Comparison of ENCODE assay signal across 8 cellular contexts in genomic region chr17:7914771-7915610, GRCh38. TPM values are rescaled to one million over a fixed set of nuclear protein-coding genes. Genes with fewer than 3 reads are reported as not detected.
A peak's percentile ranks its signal among the peaks of the same experiment; 100 is the strongest.
DNase-seq lines count a peak whose midpoint lies in the region; ATAC-seq and TF ChIP-seq lines count a peak whose summit lies in the region.

No MANE protein-coding gene starts in this region.

- TF ChIP-seq CTCF in heart right ventricle (IDR thresholded peaks at IDR 0.05) (no peak), sigmoid colon (IDR thresholded peaks at IDR 0.05) (no peak)

- peaks cover 44% of the 10 kb centered on the region for H3K36me3 Mint-ChIP-seq in activated T-cell treated with anti-CD3 and anti-CD28 coated beads, Interleukin-2, amount 50 U/mL, for 24 hours (ENCODE audit: low read depth)

- no peaks in the 10 kb centered on the region for H3K27me3 ChIP-seq in heart right ventricle
- no peaks in the 10 kb centered on the region for H3K27me3 ChIP-seq in sigmoid colon

- intact Hi-C loops in heart right ventricle (cut with DNase I), result loop anchor here in 9 of 10 donors (1.0 to 10.0 kb wide), 8 partner anchors 26 to 170 kb away; partner anchors contain the start of genes CHD3 (in 1 of the 9), CYB5D1 (in 1 of the 9), NAA38 (in 1 of the 9) and TMEM88 (in 1 of the 9)
- intact Hi-C loops in sigmoid colon (cut with DNase I), result loop anchor here (2.0 to 10.0 kb wide), 2 partner anchors 28 to 140 kb away; no protein-coding TSS in a partner anchor

- H3K36me3 ChIP-seq in heart right ventricle, result peaks cover 0 to 26% (median 4%) of the 10 kb centered on the region in 9 donors
- peaks cover 11 to 24% (median 19%) of the 10 kb centered on the region in 4 donors for H3K36me3 ChIP-seq in sigmoid colon

- H3K27ac ChIP-seq in heart right ventricle (peak overlapping the region; percentile 70 to 98 (median 92)), sigmoid colon (peak overlapping the region; percentile 93 to 99 (median 96))

- no peaks in the 10 kb centered on the region for H3K9me3 ChIP-seq in heart right ventricle
- H3K9me3 ChIP-seq in sigmoid colon, result no peaks in the 10 kb centered on the region

- no peak for TF ChIP-seq POLR2A in sigmoid colon (IDR thresholded peaks at IDR 0.05)

- 10 to 11% methylated on average over 20 of the region's 20 CpGs for WGBS in heart right ventricle, 2 donors
- WGBS in sigmoid colon, 2 donors, result 5 to 15% methylated on average over 20 of the region's 20 CpGs

- H3K4me1 Mint-ChIP-seq in activated T-cell treated with anti-CD3 and anti-CD28 coated beads, Interleukin-2, amount 50 U/mL, for 24 hours (ENCODE audit: low read depth), result peaks cover 35% of the 10 kb centered on the region

- ATAC-seq in HG03139 (IDR thresholded peaks at IDR 0.05; ENCODE audit: unreplicated experiment) (peak; percentile 16), heart right ventricle (peak; percentile 11 to 48 (median 15)), HG03457 (IDR thresholded peaks at IDR 0.05; ENCODE audit: unreplicated experiment) (no peak)

- H3K4me3 ChIP-seq in heart right ventricle (peak overlapping the region; percentile 49 to 93 (median 65)), sigmoid colon (peak overlapping the region; percentile 44 to 59 (median 50))

- peaks cover 3 to 35% (median 26%) of the 10 kb centered on the region in 9 donors for H3K4me1 ChIP-seq in heart right ventricle
- H3K4me1 ChIP-seq in sigmoid colon, result peaks cover 4 to 31% (median 21%) of the 10 kb centered on the region in 4 donors

- no peaks in the 10 kb centered on the region for H3K27me3 Mint-ChIP-seq in activated T-cell treated with anti-CD3 and anti-CD28 coated beads, Interleukin-2, amount 50 U/mL, for 24 hours

- DNase-seq in GM03348 (ENCODE audit: low spot score) (peak; percentile 37), heart right ventricle (peak in 1 of 2 donors; percentile 58), sigmoid colon (peak; percentile 80), SIG-M5 treated with dmso at 0.1 percent for 504 hours (lab: John Stamatoyannopoulos, UW; ENCODE audit: unreplicated experiment) (no peak)
- no peak for DNase-seq in activated T-cell treated with anti-CD3 and anti-CD28 coated beads, Interleukin-2, amount 50 U/mL, for 24 hours
- DNase-seq in effector CD4-positive, alpha-beta T cell, result no peak

- H3K4me3 Mint-ChIP-seq in activated T-cell treated with anti-CD3 and anti-CD28 coated beads, Interleukin-2, amount 50 U/mL, for 24 hours, result peak overlapping the region; percentile 87

- no peak for TF ChIP-seq EP300 in sigmoid colon (IDR thresholded peaks at IDR 0.05)

- no peaks in the 10 kb centered on the region for H3K9me3 Mint-ChIP-seq in activated T-cell treated with anti-CD3 and anti-CD28 coated beads, Interleukin-2, amount 50 U/mL, for 24 hours

- H3K27ac Mint-ChIP-seq in activated T-cell treated with anti-CD3 and anti-CD28 coated beads, Interleukin-2, amount 50 U/mL, for 24 hours, result peak overlapping the region; percentile 93

RNA-seq across cellular contexts. Expression of gene RNF227, which starts 1.1 kb away (rescaled TPM):
- total RNA-seq in heart right ventricle (1 to 10 TPM in 2 of 10 donors, under 1 TPM in 8; 0.15 to 1.6 (median 0.90) TPM), sigmoid colon (1 to 10 TPM; 3.2 to 4.5 (median 4.2) TPM)
- polyA plus RNA-seq in heart right ventricle (1 to 10 TPM; 1.5 to 1.9 TPM), sigmoid colon (1 to 10 TPM in 2 of 3 donors, under 1 TPM in 1; 0.69 to 3.6 (median 1.8) TPM)

RNA-seq across cellular contexts. Expression of gene KCNAB3, which starts 14.7 kb away (rescaled TPM):
- under 1 TPM; 0.11 to 0.72 (median 0.31) TPM for total RNA-seq in heart right ventricle
- polyA plus RNA-seq in heart right ventricle, result 1 to 10 TPM in 1 of 2 donors, under 1 TPM in 1; 0.49 to 1.5 TPM
- 1 to 10 TPM in 1 of 4 donors, under 1 TPM in 2, not detected in 1; 0.54 to 2.1 (median 0.66) TPM for total RNA-seq in sigmoid colon
- polyA plus RNA-seq in sigmoid colon, result 1 to 10 TPM in 1 of 3 donors, under 1 TPM in 2; 0.60 to 5.5 (median 0.69) TPM

RNA-seq across cellular contexts. Expression of gene TRAPPC1, which starts 16.8 kb away (rescaled TPM):
- total RNA-seq in heart right ventricle, result 100 to 1,000 TPM; 104 to 166 (median 121) TPM
- 100 to 1,000 TPM; 136 to 138 TPM for polyA plus RNA-seq in heart right ventricle
- 10 to 100 TPM; 33.5 to 66.5 (median 45.7) TPM for total RNA-seq in sigmoid colon
- polyA plus RNA-seq in sigmoid colon, result 100 to 1,000 TPM; 123 to 170 (median 123) TPM

RNA-seq across cellular contexts. Expression of gene CNTROB, which starts 17.0 kb away (rescaled TPM):
- total RNA-seq in heart right ventricle, result 10 to 100 TPM in 7 of 10 donors, 1 to 10 TPM in 3; 7.8 to 14.4 (median 10.7) TPM
- polyA plus RNA-seq in heart right ventricle, result 10 to 100 TPM; 11.1 to 19.8 TPM
- 10 to 100 TPM; 11.8 to 40.4 (median 30.0) TPM for total RNA-seq in sigmoid colon
- 10 to 100 TPM; 16.6 to 33.3 (median 16.8) TPM for polyA plus RNA-seq in sigmoid colon

RNA-seq across cellular contexts. Expression of gene CHD3, which starts 26.4 kb away (rescaled TPM):
- total RNA-seq in heart right ventricle (10 to 100 TPM in 5 of 10 donors, 1 to 10 TPM in 5; 8.2 to 22.0 (median 10.4) TPM), sigmoid colon (100 to 1,000 TPM in 3 of 4 donors, 10 to 100 TPM in 1; 97.2 to 147 (median 117) TPM)
- polyA plus RNA-seq in heart right ventricle (10 to 100 TPM; 13.7 to 29.0 TPM), sigmoid colon (10 to 100 TPM; 33.8 to 88.9 (median 47.4) TPM)

Comparison
In these comparisons a context has a peak if more than half of its experiments do, and no peak if none do; other contexts are left out.
1. DNase-seq: peak in GM03348 (single experiment) and sigmoid colon (single experiment); none in activated T-cell treated with anti-CD3 and anti-CD28 coated beads, Interleukin-2, amount 50 U/mL, for 24 hours (single experiment), effector CD4-positive, alpha-beta T cell (single experiment) and SIG-M5 treated with dmso at 0.1 percent for 504 hours (single experiment).